Comparison of ENCODE assay signal across 26 cellular contexts in genomic region chr10:113399051-113399450, GRCh38.
"Had no signal": no experiment of that assay in that cellular context is flagged by ENCODE, and none has a peak within 500 bp of the region (broad histone marks: within the 10 kb centered on the region; RNA-seq: fewer than 3 reads in every experiment).

No MANE protein-coding gene starts in this region.

- H3K9me3 ChIP-seq: adrenal gland, breast epithelium had no signal

- H3K4me1 Mint-ChIP-seq: activated CD4-positive, alpha-beta memory T cell treated with anti-CD3 and anti-CD28 coated beads, Interleukin-2, amount 10 ng/mL, durations not matched to agents 7 days and 5 days; activated naive CD4-positive, alpha-beta T cell treated with anti-CD3 and anti-CD28 coated beads, Interleukin-2, amount 10 ng/mL, durations not matched to agents 7 days and 5 days; activated naive CD8-positive, alpha-beta T cell treated with anti-CD3 and anti-CD28 coated beads for 36 hours; activated T-helper 17 cell treated with anti-CD3 and anti-CD28 coated beads, Interleukin-2, amount 50 U/mL, for 72 hours; T-cell had no signal

- H3K27ac ChIP-seq: adrenal gland, breast epithelium, SK-N-MC, VCaP had no signal

- H3K4me1 ChIP-seq: adrenal gland had no signal

- H3K36me3 Mint-ChIP-seq: activated naive CD4-positive, alpha-beta T cell treated with anti-CD3 and anti-CD28 coated beads, Interleukin-2, amount 10 ng/mL, durations not matched to agents 7 days and 5 days; activated naive CD8-positive, alpha-beta T cell treated with anti-CD3 and anti-CD28 coated beads for 36 hours; T-cell had no signal

- H3K36me3 ChIP-seq: adrenal gland, breast epithelium had no signal

- H3K4me3 Mint-ChIP-seq: activated CD4-positive, alpha-beta memory T cell treated with anti-CD3 and anti-CD28 coated beads, Interleukin-2, amount 10 ng/mL, durations not matched to agents 7 days and 5 days; activated naive CD4-positive, alpha-beta T cell treated with anti-CD3 and anti-CD28 coated beads, Interleukin-2, amount 10 ng/mL, durations not matched to agents 7 days and 5 days; activated naive CD8-positive, alpha-beta T cell treated with anti-CD3 and anti-CD28 coated beads for 36 hours; activated T-helper 17 cell treated with anti-CD3 and anti-CD28 coated beads, Interleukin-2, amount 50 U/mL, for 72 hours; T-cell had no signal

- H3K9me3 Mint-ChIP-seq: activated CD4-positive, alpha-beta memory T cell treated with anti-CD3 and anti-CD28 coated beads, Interleukin-2, amount 10 ng/mL, durations not matched to agents 7 days and 5 days; activated naive CD4-positive, alpha-beta T cell treated with anti-CD3 and anti-CD28 coated beads, Interleukin-2, amount 10 ng/mL, durations not matched to agents 7 days and 5 days; activated T-helper 17 cell treated with anti-CD3 and anti-CD28 coated beads, Interleukin-2, amount 50 U/mL, for 72 hours had no signal

- H3K27me3 Mint-ChIP-seq: activated CD4-positive, alpha-beta memory T cell treated with anti-CD3 and anti-CD28 coated beads, Interleukin-2, amount 10 ng/mL, durations not matched to agents 7 days and 5 days; activated naive CD8-positive, alpha-beta T cell treated with anti-CD3 and anti-CD28 coated beads for 36 hours had no signal

- H3K4me3 ChIP-seq: adrenal gland, breast epithelium, SK-N-MC had no signal

- ATAC-seq: activated T-helper 17 cell treated with anti-CD3 and anti-CD28 coated beads, Interleukin-2, amount 50 U/mL, for 72 hours; T-cell had no signal

- H3K27ac Mint-ChIP-seq: activated CD4-positive, alpha-beta memory T cell treated with anti-CD3 and anti-CD28 coated beads, Interleukin-2, amount 10 ng/mL, durations not matched to agents 7 days and 5 days; activated naive CD4-positive, alpha-beta T cell treated with anti-CD3 and anti-CD28 coated beads, Interleukin-2, amount 10 ng/mL, durations not matched to agents 7 days and 5 days; activated naive CD8-positive, alpha-beta T cell treated with anti-CD3 and anti-CD28 coated beads for 36 hours; activated T-helper 17 cell treated with anti-CD3 and anti-CD28 coated beads, Interleukin-2, amount 50 U/mL, for 72 hours; T-cell had no signal

- H3K27me3 ChIP-seq: adrenal gland, breast epithelium had no signal

- DNase-seq: activated CD4-positive, alpha-beta memory T cell treated with anti-CD3 and anti-CD28 coated beads, Interleukin-2, amount 10 ng/mL, durations not matched to agents 7 days and 5 days; activated CD4-positive, alpha-beta T cell treated with anti-CD3 and anti-CD28 coated beads, Interleukin-2, amount 50 U/mL, for 1 hour; activated CD4-positive, CD25-positive, alpha-beta regulatory T cell; activated gamma-delta T cell treated with Interleukin-2 at 50 U/mL for 16 hours; activated naive CD4-positive, alpha-beta T cell treated with anti-CD3 and anti-CD28 coated beads, Interleukin-2, amount 10 ng/mL, durations not matched to agents 7 days and 5 days; activated naive CD8-positive, alpha-beta T cell treated with anti-CD3 and anti-CD28 coated beads for 36 hours; activated T-cell treated with anti-CD3 and anti-CD28 coated beads for 4 hours; activated T-cell treated with anti-CD3 and anti-CD28 coated beads, Interleukin-2, amount 50 U/mL, for 48 hours; anterior cingulate cortex; caudate nucleus; NCI-H1048; NCI-H1417; NCI-H1930; NCI-H2171; NCI-H2227 treated with DMSO at 0.1 percent for 48 hours; NCI-H526; NCI-H82; SIG-M5; T-cell; T-helper 2 cell; T1000 had no signal
